Comparison of ENCODE assay signal across 30 cellular contexts in the genomic region with DNA sequence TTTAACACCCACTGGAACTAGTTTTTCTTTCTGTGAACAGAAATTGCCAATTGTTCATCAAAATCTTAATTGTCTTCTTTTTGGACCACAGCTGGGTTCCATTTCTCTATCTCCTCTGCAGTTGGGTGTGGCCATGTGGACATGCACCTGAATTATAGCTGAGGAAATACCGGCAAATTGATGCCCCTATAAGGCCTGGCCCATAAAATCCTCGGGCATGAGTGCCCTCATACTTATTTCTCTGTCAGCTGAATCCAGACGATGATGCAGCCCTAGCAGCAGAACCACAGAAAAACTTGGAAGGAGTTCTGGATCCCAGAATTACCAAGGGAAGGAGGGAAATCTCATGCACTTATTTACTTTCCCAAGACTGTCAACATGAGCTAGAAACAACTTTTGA.
A peak's percentile ranks its signal among the peaks of the same experiment; 100 is the strongest.
DNase-seq lines count a peak whose midpoint lies in the region; FAIRE-seq and TF ChIP-seq lines count a peak whose summit lies in the region.
"Had no signal": no experiment of that assay in that cellular context is flagged by ENCODE, and none has a peak within 500 bp of the region (broad histone marks: within the 10 kb centered on the region; RNA-seq: fewer than 3 reads in every experiment).

No MANE protein-coding gene starts in this region.

- intact Hi-C loops in tibial artery (cut with DNase I; ENCODE audit: low total_unique reads) (no loop called here), kidney (cut with DNase I) (no loop called here)

- peaks cover 22% of the 10 kb centered on the region for H3K9me3 ChIP-seq in BE2C
- no peaks in the 10 kb centered on the region for H3K9me3 ChIP-seq in trophoblast cell (ENCODE audit: insufficient read depth, low read depth, low read length)
- no peaks in the 10 kb centered on the region for H3K9me3 ChIP-seq in tibial artery
- H3K9me3 ChIP-seq in kidney (ENCODE audit: control insufficient read depth in 1 of 2, low read length in 2 of 2): no peaks in the 10 kb centered on the region
- H3K9me3 ChIP-seq: A549 had no signal

- H3K27me3 ChIP-seq in BE2C (peaks cover 31% of the 10 kb centered on the region), trophoblast cell (ENCODE audit: insufficient read depth, low read length) (no peaks in the 10 kb centered on the region), tibial artery (peaks cover 0 to 2% of the 10 kb centered on the region in 2 donors)
- H3K27me3 ChIP-seq: BLaER1; BLaER1 treated with 17β-estradiol and CSF1 and Interleukin-3, amounts not matched to agents 10 nM and 100 nM had no signal

- no peak overlapping the region for H3K23ac ChIP-seq in trophoblast cell (ENCODE audit: low read length)

- no peaks in the 10 kb centered on the region for H3K79me2 ChIP-seq in trophoblast cell (ENCODE audit: control insufficient read depth, insufficient read depth, low read length, poor library complexity)

- no peak overlapping the region for H2BK12ac ChIP-seq in trophoblast cell (ENCODE audit: low read length)

- no peak overlapping the region for H4K12ac ChIP-seq in trophoblast cell (ENCODE audit: low read depth, low read length)

- H2AFZ ChIP-seq in trophoblast cell (ENCODE audit: insufficient read depth, low read length, poor library complexity): no peak overlapping the region

- no peak for FAIRE-seq in kidney (lab: Jason Lieb, UNC)
- FAIRE-seq: A204.1, A549, D721Med had no signal

- no peak overlapping the region for H2BK120ac ChIP-seq in trophoblast cell (ENCODE audit: insufficient read depth, low read length, poor library complexity)

- whole genome bisulfite sequencing in trophoblast cell (ENCODE audit: extremely low coverage, insufficient coverage, insufficient read length): no CpG with 5 or more reads among the region's 3 CpGs

- no peak overlapping the region for H3K14ac ChIP-seq in trophoblast cell (ENCODE audit: low read length)

- H3K4me1 ChIP-seq in BE2C (peaks cover 16% of the 10 kb centered on the region), trophoblast cell (ENCODE audit: control insufficient read depth in 1 of 2, insufficient read depth in 2 of 2, low read length in 2 of 2) (no peaks in the 10 kb centered on the region), tibial artery (no peaks in the 10 kb centered on the region), kidney (ENCODE audit: control insufficient read depth in 1 of 2, insufficient read depth in 1 of 2, low read depth in 1 of 2, low read length in 2 of 2) (no peaks in the 10 kb centered on the region)
- H3K4me1 ChIP-seq: A549 had no signal

- DNase-seq in BE2C (peak; percentile 92), trophoblast cell (no peak), tibial artery (no peak), kidney (no peak)
- DNase-seq: 8988T; ACHN; AML-193; C1 segment of cervical spinal cord; Caco-2; Calu3; CD4-positive, alpha-beta memory T cell; CD4-positive, alpha-beta T cell; CD4-positive, CD25-positive, alpha-beta regulatory T cell; CD8-positive, alpha-beta memory T cell; CD8-positive, alpha-beta T cell; COR-L47; DMS 273 treated with DMSO at 0.1 percent for 48 hours; DMS153; DMS53; DMS79; DMS79 treated with DMSO at 0.1 percent for 48 hours; DND-41; EL had no signal

- no peak overlapping the region for H4K8ac ChIP-seq in trophoblast cell (ENCODE audit: low read depth, low read length)

- no peak overlapping the region for H3K4me2 ChIP-seq in trophoblast cell (ENCODE audit: low read length)
- H3K4me2 ChIP-seq: A549; BLaER1; BLaER1 treated with 17β-estradiol and CSF1 and Interleukin-3, amounts not matched to agents 10 nM and 100 nM had no signal

- H3K36me3 ChIP-seq in BE2C (no peaks in the 10 kb centered on the region), trophoblast cell (ENCODE audit: control insufficient read depth in 1 of 2, insufficient read depth in 2 of 2, low read length in 2 of 2) (no peaks in the 10 kb centered on the region), tibial artery (no peaks in the 10 kb centered on the region), kidney (ENCODE audit: control insufficient read depth in 1 of 2, insufficient read depth in 2 of 2, low read length in 2 of 2) (no peaks in the 10 kb centered on the region)
- H3K36me3 ChIP-seq: BLaER1; BLaER1 treated with 17β-estradiol and CSF1 and Interleukin-3, amounts not matched to agents 10 nM and 100 nM had no signal

- H3K79me1 ChIP-seq in trophoblast cell (ENCODE audit: low read length): no peaks in the 10 kb centered on the region

- H3K27ac ChIP-seq in trophoblast cell (ENCODE audit: low read depth, low read length) (no peak overlapping the region), tibial artery (no peak overlapping the region), kidney (ENCODE audit: low read depth in 2 of 2, low read length in 2 of 2) (no peak overlapping the region)
- H3K27ac ChIP-seq: 22Rv1; A549; BLaER1; BLaER1 treated with 17β-estradiol and CSF1 and Interleukin-3, amounts not matched to agents 10 nM and 100 nM; C4-2B had no signal

- no peak overlapping the region for H3K4me3 ChIP-seq in BE2C (ENCODE audit: low read depth, low read length)
- H3K4me3 ChIP-seq in trophoblast cell (ENCODE audit: low read depth, low read length): no peak overlapping the region
- H3K4me3 ChIP-seq in tibial artery: no peak overlapping the region
- no peak overlapping the region for H3K4me3 ChIP-seq in kidney (ENCODE audit: low read length in 2 of 2)
- H3K4me3 ChIP-seq: A549; BLaER1; BLaER1 treated with 17β-estradiol and CSF1 and Interleukin-3, amounts not matched to agents 10 nM and 100 nM had no signal

- H4K91ac ChIP-seq in trophoblast cell (ENCODE audit: low read depth, low read length): no peak overlapping the region

- H2BK5ac ChIP-seq in trophoblast cell (ENCODE audit: low read depth, low read length, poor library complexity): no peak overlapping the region

- H3K9ac ChIP-seq in trophoblast cell (ENCODE audit: low read length) (peak overlapping the region; percentile 25), kidney (ENCODE audit: low read length in 2 of 2) (no peak overlapping the region)
- H3K9ac ChIP-seq: BLaER1; BLaER1 treated with 17β-estradiol and CSF1 and Interleukin-3, amounts not matched to agents 10 nM and 100 nM had no signal

- no peak overlapping the region for H3K18ac ChIP-seq in trophoblast cell (ENCODE audit: low read length)

- no peak overlapping the region for H3K4ac ChIP-seq in trophoblast cell (ENCODE audit: low read depth, low read length)

- H2AK5ac ChIP-seq in trophoblast cell (ENCODE audit: low read length): no peak overlapping the region

- no peak for TF ChIP-seq CTCF in BE2C (IDR thresholded peaks at IDR 0.05; ENCODE audit: low read depth, low read length)
- TF ChIP-seq CTCF in tibial artery (IDR thresholded peaks at IDR 0.05): no peak
- no peak for TF ChIP-seq CTCF in kidney (IDR thresholded peaks at IDR 0.05; ENCODE audit: borderline replicate concordance, extremely low read depth, insufficient read depth)
